Comparison of ENCODE assay signal across 8 cellular contexts in the genomic region with DNA sequence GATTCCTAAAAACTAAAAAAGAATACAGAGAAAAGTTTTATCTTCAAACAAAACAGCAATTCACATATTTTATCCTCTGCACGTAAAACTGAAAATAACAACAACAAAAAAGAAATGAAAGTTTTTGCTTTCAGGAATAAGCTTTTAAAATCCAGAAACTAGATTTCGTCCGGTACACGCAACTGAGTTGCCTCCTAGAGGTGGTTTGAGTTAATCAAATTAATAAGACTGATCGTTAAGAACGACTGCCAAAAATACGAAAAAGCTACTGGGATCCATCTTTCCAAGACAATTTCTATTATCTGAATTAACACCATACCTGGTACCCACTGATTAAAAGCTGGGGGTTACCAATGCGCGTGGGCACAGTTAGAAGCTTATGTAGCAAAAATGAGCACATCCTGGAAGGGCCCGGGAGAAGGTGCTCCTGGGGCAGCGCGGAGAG. TPM values are rescaled to one million over a fixed set of nuclear protein-coding genes. Genes with fewer than 3 reads are reported as not detected.
DNase-seq lines count a peak whose midpoint lies in the region; ATAC-seq and TF ChIP-seq lines count a peak whose summit lies in the region.

No MANE protein-coding gene starts in this region.

- peaks cover 9% of the 10 kb centered on the region for H3K4me1 ChIP-seq in cardiac muscle cell (ENCODE audit: low read depth)
- peaks cover 18% of the 10 kb centered on the region for H3K4me1 ChIP-seq in PC-9 (replicated peaks; ENCODE audit: insufficient read depth)
- no peaks in the 10 kb centered on the region for H3K4me1 ChIP-seq in parathyroid adenoma

- intact Hi-C loops in cardiac septum (cut with DNase I) = loop anchor here (1.0 kb wide), 1 partner anchor 29 kb away; the partner anchor contains the start of gene TBP
- intact Hi-C loops in PC-9 (cut with micrococcal nuclease; ENCODE audit: unreplicated experiment) = loop anchor here (2.0 kb wide), 1 partner anchor 29 kb away; the partner anchor contains the start of gene TBP

- peaks cover 20% of the 10 kb centered on the region for H3K36me3 ChIP-seq in cardiac muscle cell
- H3K36me3 ChIP-seq in PC-9 (ENCODE audit: low read depth) = peaks cover 18% of the 10 kb centered on the region
- H3K36me3 ChIP-seq in parathyroid adenoma (ENCODE audit: control insufficient read depth, insufficient read depth, low read length) = no peaks in the 10 kb centered on the region

- POLR2A ChIA-PET in PC-9 (lab: Charles Lee; ENCODE audit: unreplicated experiment) = no interaction called here

- H3K4me2 ChIP-seq in PC-9 (peak overlapping the region; percentile 98), parathyroid adenoma (ENCODE audit: low read length) (peak overlapping the region; percentile 84)

- H3K4me3 ChIP-seq in cardiac muscle cell = peak overlapping the region; percentile 95
- peak overlapping the region; percentile 85 for H3K4me3 ChIP-seq in PC-9
- peak overlapping the region; percentile 66 for H3K4me3 ChIP-seq in epithelial cell of proximal tubule (ENCODE audit: low read depth, low read length)
- H3K4me3 ChIP-seq in parathyroid adenoma (ENCODE audit: low read depth, low read length) = peak overlapping the region; percentile 75

- H4K20me1 ChIP-seq in PC-9 (ENCODE audit: insufficient read depth) = no peaks in the 10 kb centered on the region; the same call in 1 of the 2 replicates

- peak overlapping the region; percentile 55 for H3K9ac ChIP-seq in parathyroid adenoma

- no TSS peak for BruUV-seq in PC-9 (replicated peaks; lab: Mats Ljungman, UMichigan)

- H3K9me3 ChIP-seq in cardiac muscle cell (ENCODE audit: low read depth) = no peaks in the 10 kb centered on the region
- no peaks in the 10 kb centered on the region for H3K9me3 ChIP-seq in PC-9 (ENCODE audit: insufficient read depth, low read depth)
- H3K9me3 ChIP-seq in parathyroid adenoma (ENCODE audit: control insufficient read depth, low read length) = no peaks in the 10 kb centered on the region

- peaks cover 9% of the 10 kb centered on the region; the same call in 1 of the 2 replicates for H3F3A ChIP-seq in PC-9 (ENCODE audit: insufficient read depth, low read depth)

- H3K27me3 ChIP-seq in cardiac muscle cell (no peaks in the 10 kb centered on the region), PC-9 (ENCODE audit: insufficient read depth, low read depth) (no peaks in the 10 kb centered on the region), parathyroid adenoma (ENCODE audit: control insufficient read depth, insufficient read depth, low read length) (no peaks in the 10 kb centered on the region)

- CTCF ChIA-PET in PC-9 (lab: Charles Lee) = no interaction called here

- no peaks in the 10 kb centered on the region for H3K9me2 ChIP-seq in PC-9 (ENCODE audit: insufficient read depth)

- H3K27ac ChIP-seq in cardiac muscle cell (peak overlapping the region; percentile 75), PC-9 (peak overlapping the region; percentile 24; the same call in 1 of the 2 replicates), parathyroid adenoma (peak overlapping the region; percentile 94)

- peak overlapping the region; percentile 70; the same call in 1 of the 2 replicates for H2AFZ ChIP-seq in PC-9
- H2AFZ ChIP-seq in parathyroid adenoma = peak overlapping the region; percentile 97

- peaks cover 17% of the 10 kb centered on the region for H3K79me2 ChIP-seq in PC-9 (ENCODE audit: low read depth)
- H3K79me2 ChIP-seq in parathyroid adenoma = no peaks in the 10 kb centered on the region

- no peak for ATAC-seq in HG03520 (IDR thresholded peaks at IDR 0.05; ENCODE audit: unreplicated experiment)

- TF ChIP-seq CTCF in cardiac muscle cell (IDR thresholded peaks at IDR 0.05; ENCODE audit: low read depth, low read length) (peak; percentile 13), PC-9 (conservative IDR thresholded peaks at IDR 0.05) (peak; percentile 34; the same call in 1 of the 2 replicates), epithelial cell of proximal tubule (conservative IDR thresholded peaks at IDR 0.05; ENCODE audit: low read depth, low read length) (peak; percentile 11), parathyroid adenoma (IDR thresholded peaks at IDR 0.05) (no peak)

- DNase-seq in cardiac muscle cell (ENCODE audit: low read depth in 1 of 2, low spot score in 1 of 2) (no peak), cardiac septum (ENCODE audit: low spot score) (no peak), PC-9 (no peak), epithelial cell of proximal tubule (ENCODE audit: low read depth) (no peak), COLO668 (lab: John Stamatoyannopoulos, UW; ENCODE audit: unreplicated experiment) (no peak), NCI-H526 treated with DMSO at 0.1 percent for 48 hours (lab: John Stamatoyannopoulos, UW) (no peak)

RNA-seq across cellular contexts. Expression of gene PDCD2, which starts 0.7 kb away (rescaled TPM):
- total RNA-seq in cardiac muscle cell = 101 and 119 TPM in 2 replicates
- polyA plus RNA-seq in cardiac muscle cell = 75.7 and 81.5 TPM in 2 replicates
- 36.8 TPM for total RNA-seq in cardiac septum
- 43.1 and 51.7 TPM in 2 replicates for total RNA-seq in PC-9 (2021)
- total RNA-seq in epithelial cell of proximal tubule = 91.2 and 123 TPM in 2 replicates

RNA-seq across cellular contexts. Expression of gene TBP, which starts 29.6 kb away (rescaled TPM):
- total RNA-seq in cardiac muscle cell = 17.6 and 27.5 TPM in 2 replicates
- polyA plus RNA-seq in cardiac muscle cell = 24.6 and 27.3 TPM in 2 replicates
- 7.6 TPM for total RNA-seq in cardiac septum
- 10.6 and 11.2 TPM in 2 replicates for total RNA-seq in PC-9 (2021)
- total RNA-seq in epithelial cell of proximal tubule = 15.5 and 26.8 TPM in 2 replicates

RNA-seq across cellular contexts. Expression of gene PSMB1, which starts 30.7 kb away (rescaled TPM):
- total RNA-seq in cardiac muscle cell (162 and 300 TPM in 2 replicates), cardiac septum (150 TPM), PC-9 (2021) (140 and 169 TPM in 2 replicates), epithelial cell of proximal tubule (282 and 488 TPM in 2 replicates)
- polyA plus RNA-seq in cardiac muscle cell = 451 and 499 TPM in 2 replicates

Comparison
In these comparisons a context has a peak if more than half of its experiments do, and no peak if none do; other contexts are left out.
1. H3K27ac ChIP-seq: peak in every context shown above with its lines; median percentile 94 in parathyroid adenoma; 75 in cardiac muscle cell; 24 in PC-9.